ENCODE assay signal across 8 cellular contexts in genomic region chr1:181104042-181104789, GRCh38.
A peak's percentile ranks its signal among the peaks of the same experiment; 100 is the strongest.
DNase-seq lines count a peak whose midpoint lies in the region; ATAC-seq and TF ChIP-seq lines count a peak whose summit lies in the region.

No MANE protein-coding gene starts in this region.

- H3K36me3 Mint-ChIP-seq in dendritic cell treated with granulocyte-macrophage colony-stimulating factor and Interleukin-4, amounts not matched to agents 40 ng/mL and 50 ng/mL, for 4 days (ENCODE audit: low read depth), result no peaks in the 10 kb centered on the region

- H3K9me3 ChIP-seq in mucosa of stomach (ENCODE audit: control insufficient read depth, low read length), result no peaks in the 10 kb centered on the region

- no peak for TF ChIP-seq POLR2A in NB4 (IDR thresholded peaks at IDR 0.05; ENCODE audit: extremely low read depth, insufficient read length)

- peak overlapping the region; percentile 83 for H3K27ac Mint-ChIP-seq in dendritic cell treated with granulocyte-macrophage colony-stimulating factor and Interleukin-4, amounts not matched to agents 40 ng/mL and 50 ng/mL, for 4 days

- intact Hi-C loops in dendritic cell treated with granulocyte-macrophage colony-stimulating factor and Interleukin-4, amounts not matched to agents 40 ng/mL and 50 ng/mL, for 4 days (cut with micrococcal nuclease), result loop anchor here (2.0 kb wide), 1 partner anchor 13 kb away; no protein-coding TSS in a partner anchor

- DNase-seq in DMS153 treated with DMSO at 0.1 percent for 48 hours (lab: John Stamatoyannopoulos, UW; ENCODE audit: unreplicated experiment) (peak; percentile 79), DMS153 (lab: John Stamatoyannopoulos, UW) (no peak), NB4 (ENCODE audit: low read depth) (no peak), NCI-H187 treated with DMSO at 0.1 percent for 48 hours (lab: John Stamatoyannopoulos, UW) (no peak), NCI-H446 treated with DMSO at 0.1 percent for 48 hours (lab: John Stamatoyannopoulos, UW) (no peak)

- peak overlapping the region; percentile 87 for H3K9ac ChIP-seq in mucosa of stomach (ENCODE audit: low read length)

- TF ChIP-seq CTCF in NB4 (IDR thresholded peaks at IDR 0.05; ENCODE audit: low read depth, low read length), result no peak

- H3K9me3 Mint-ChIP-seq in dendritic cell treated with granulocyte-macrophage colony-stimulating factor and Interleukin-4, amounts not matched to agents 40 ng/mL and 50 ng/mL, for 4 days, result no peaks in the 10 kb centered on the region

- peaks cover 25% of the 10 kb centered on the region for H3K27me3 Mint-ChIP-seq in dendritic cell treated with granulocyte-macrophage colony-stimulating factor and Interleukin-4, amounts not matched to agents 40 ng/mL and 50 ng/mL, for 4 days

- peak overlapping the region; percentile 78 for H3K4me3 Mint-ChIP-seq in dendritic cell treated with granulocyte-macrophage colony-stimulating factor and Interleukin-4, amounts not matched to agents 40 ng/mL and 50 ng/mL, for 4 days

- peaks cover 83% of the 10 kb centered on the region for H3K4me1 Mint-ChIP-seq in dendritic cell treated with granulocyte-macrophage colony-stimulating factor and Interleukin-4, amounts not matched to agents 40 ng/mL and 50 ng/mL, for 4 days (ENCODE audit: low read depth)

- H3K4me1 ChIP-seq in mucosa of stomach (ENCODE audit: control insufficient read depth, insufficient read depth, low read length), result peaks cover 20% of the 10 kb centered on the region

- no peaks in the 10 kb centered on the region for H3K27me3 ChIP-seq in mucosa of stomach (ENCODE audit: control insufficient read depth, insufficient read depth, low read length)

- no peaks in the 10 kb centered on the region for H3K36me3 ChIP-seq in mucosa of stomach (ENCODE audit: control insufficient read depth, insufficient read depth, low read length)

- no peak for ATAC-seq in HG03521 (IDR thresholded peaks at IDR 0.05; ENCODE audit: unreplicated experiment)

- H3K4me3 ChIP-seq in NB4 (ENCODE audit: low read depth, low read length) (peak overlapping the region; percentile 55), mucosa of stomach (ENCODE audit: low read length) (peak overlapping the region; percentile 38)
